In the genomic region with DNA sequence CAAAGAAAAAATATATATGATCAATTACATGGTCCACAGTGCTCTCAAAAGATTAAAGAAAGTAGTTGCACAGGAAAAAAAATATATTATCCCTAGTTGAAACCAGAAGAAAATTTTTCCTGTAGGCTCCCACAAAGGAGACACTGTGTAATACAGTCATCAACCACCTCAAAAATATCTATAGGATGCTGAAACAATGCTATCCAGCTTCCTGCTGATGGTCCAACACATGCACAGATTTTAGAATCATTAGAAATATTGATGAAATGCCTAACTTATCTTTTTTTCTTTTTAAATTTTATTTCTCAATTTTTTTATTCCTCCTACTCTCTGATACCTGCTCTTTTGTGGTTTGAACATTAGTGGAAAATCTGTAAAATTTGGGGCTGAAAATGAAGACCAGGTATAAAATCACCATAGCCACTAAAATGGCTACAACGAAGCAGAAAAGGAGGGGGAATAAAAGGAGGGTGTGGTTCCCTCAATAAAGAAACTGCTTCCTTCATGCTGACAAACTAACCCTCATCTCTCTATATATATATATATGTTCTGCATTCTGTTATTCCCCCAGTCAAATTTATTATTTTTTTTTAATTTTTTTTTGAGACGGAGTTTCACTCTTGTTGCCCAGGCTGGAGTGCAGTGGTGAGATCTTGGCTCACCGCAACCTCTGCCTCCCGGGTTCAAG, we compare ENCODE assay signal across 31 cellular contexts.
"Had no signal": no experiment of that assay in that cellular context is flagged by ENCODE, and none has a peak within 500 bp of the region (broad histone marks: within the 10 kb centered on the region; RNA-seq: fewer than 3 reads in every experiment).

No MANE protein-coding gene starts in this region.

- H3K4me1 ChIP-seq: adrenal gland, body of pancreas, breast epithelium had no signal

- H3K27me3 ChIP-seq: adrenal gland, body of pancreas, brain microvascular endothelial cell, breast epithelium had no signal

- H3K4me3 ChIP-seq: adrenal gland, body of pancreas, breast epithelium had no signal

- H3K27ac ChIP-seq: adrenal gland, body of pancreas, brain microvascular endothelial cell, breast epithelium had no signal

- H3K9me3 ChIP-seq: adrenal gland, body of pancreas, breast epithelium had no signal

- ATAC-seq: activated CD8-positive, alpha-beta T cell treated with anti-CD3 and anti-CD28 coated beads for 36 hours; activated naive CD4-positive, alpha-beta T cell treated with anti-CD3 and anti-CD28 coated beads, Interleukin-2, amount 50 U/mL, for 72 hours; activated T-cell treated with anti-CD3 and anti-CD28 coated beads, Interleukin-2, amount 50 U/mL, for 4 hours; activated T-cell treated with anti-CD3 and anti-CD28 coated beads, Interleukin-2, amount 50 U/mL, for 72 hours; activated T-helper 17 cell treated with anti-CD3 and anti-CD28 coated beads, Interleukin-2, amount 50 U/mL, for 72 hours; body of pancreas had no signal

- H3K36me3 ChIP-seq: adrenal gland, brain microvascular endothelial cell, breast epithelium had no signal

- DNase-seq: activated B cell treated with CpG ODN at 0.5 μM for 24 hours; activated CD4-positive, alpha-beta memory T cell treated with anti-CD3 and anti-CD28 coated beads for 36 hours; activated CD4-positive, alpha-beta T cell treated with anti-CD3 and anti-CD28 coated beads for 4 hours; activated CD4-positive, alpha-beta T cell treated with anti-CD3 and anti-CD28 coated beads, Interleukin-2, amount 10 ng/mL, durations not matched to agents 24 days and 14 days; activated CD4-positive, alpha-beta T cell treated with anti-CD3 and anti-CD28 coated beads, Interleukin-2, amount 50 U/mL, for 1 hour; activated CD4-positive, alpha-beta T cell treated with anti-CD3 and anti-CD28 coated beads, Interleukin-2, amount 50 U/mL, for 4 hours; activated CD4-positive, CD25-positive, alpha-beta regulatory T cell treated with anti-CD3 and anti-CD28 coated beads, Interleukin-2, amount 50 U/mL, for 72 hours; activated CD8-positive, alpha-beta memory T cell treated with anti-CD3 and anti-CD28 coated beads, Interleukin-2, amount 50 U/mL, for 4 hours; activated CD8-positive, alpha-beta T cell treated with anti-CD3 and anti-CD28 coated beads for 36 hours; activated effector memory CD4-positive, alpha-beta T cell treated with anti-CD3 and anti-CD28 coated beads, Interleukin-2, amount 50 U/mL, for 16 hours; activated gamma-delta T cell treated with Interleukin-2 at 50 U/mL for 16 hours; activated naive CD4-positive, alpha-beta T cell; activated naive CD4-positive, alpha-beta T cell treated with anti-CD3 and anti-CD28 coated beads for 36 hours; activated naive CD4-positive, alpha-beta T cell treated with anti-CD3 and anti-CD28 coated beads, Interleukin-2, amount 50 U/mL, for 16 hours; activated naive CD8-positive, alpha-beta T cell treated with anti-CD3 and anti-CD28 coated beads for 36 hours; activated T-cell treated with anti-CD3 and anti-CD28 coated beads for 4 hours; activated T-cell treated with anti-CD3 and anti-CD28 coated beads, Interleukin-2, amount 50 U/mL, for 1 hour; activated T-cell treated with anti-CD3 and anti-CD28 coated beads, Interleukin-2, amount 50 U/mL, for 4 hours; activated T-cell treated with anti-CD3 and anti-CD28 coated beads, Interleukin-2, amount 50 U/mL, for 72 hours; adrenal gland; amniotic stem cell; aorta; body of pancreas; brain microvascular endothelial cell; central memory CD4-positive, alpha-beta T cell; T-helper 1 cell; T-helper 2 cell; T-helper 9 cell had no signal
